ENCODE assay signal across 8 cellular contexts in genomic region chr2:133886735-133887675, GRCh38.
DNase-seq lines count a peak whose midpoint lies in the region; ATAC-seq and TF ChIP-seq lines count a peak whose summit lies in the region.

No MANE protein-coding gene starts in this region.

- H3K4me1 Mint-ChIP-seq in activated naive CD8-positive, alpha-beta T cell treated with anti-CD3 and anti-CD28 coated beads, Interleukin-2, amount 10 ng/mL, durations not matched to agents 7 days and 5 days = peaks cover 4% of the 10 kb centered on the region

- DNase-seq in DMS 273 treated with DMSO at 0.1 percent for 48 hours (lab: John Stamatoyannopoulos, UW) = peak; percentile 23
- peak; percentile 56 to 81 for DNase-seq in SHP77 (lab: John Stamatoyannopoulos, UW)
- DNase-seq in activated naive CD8-positive, alpha-beta T cell treated with anti-CD3 and anti-CD28 coated beads, Interleukin-2, amount 10 ng/mL, durations not matched to agents 7 days and 5 days = peak; percentile 36
- DNase-seq in cardiac septum (ENCODE audit: low spot score) = peak; percentile 83
- DNase-seq in psoas muscle = peak; percentile 49 to 67
- DNase-seq in cortex of kidney (lab: John Stamatoyannopoulos, UW) = no peak

- H2AFZ ChIP-seq in Loucy (ENCODE audit: low read length) = 0 out of 2 replicates have a peak overlapping the region, but pooled peaks have one; percentile 15

- H3K36me3 ChIP-seq in Loucy (ENCODE audit: insufficient read depth, low read length) = no peaks in the 10 kb centered on the region
- no peaks in the 10 kb centered on the region for H3K36me3 ChIP-seq in psoas muscle (ENCODE audit: insufficient read depth in 1 of 2, low read depth in 1 of 2)

- H3K9me2 ChIP-seq in Loucy (replicated peaks; ENCODE audit: low read depth, low read length) = no peaks in the 10 kb centered on the region

- peak; percentile 93 for ATAC-seq in GM21529 (IDR thresholded peaks at IDR 0.05; ENCODE audit: unreplicated experiment)
- ATAC-seq in activated naive CD8-positive, alpha-beta T cell treated with anti-CD3 and anti-CD28 coated beads, Interleukin-2, amount 10 ng/mL, durations not matched to agents 7 days and 5 days (ENCODE audit: low read depth) = no peak
- ATAC-seq in psoas muscle = peak; percentile 53 to 67 (median 58)

- no peak overlapping the region for H3K4me3 Mint-ChIP-seq in activated naive CD8-positive, alpha-beta T cell treated with anti-CD3 and anti-CD28 coated beads, Interleukin-2, amount 10 ng/mL, durations not matched to agents 7 days and 5 days

- no peak overlapping the region for H3K9ac ChIP-seq in Loucy (ENCODE audit: low read depth, low read length, poor library complexity, severe bottlenecking)

- no peak overlapping the region for H3K4me3 ChIP-seq in Loucy (ENCODE audit: low read length, poor library complexity, severe bottlenecking)
- no peak overlapping the region for H3K4me3 ChIP-seq in psoas muscle

- H3K27me3 Mint-ChIP-seq in activated naive CD8-positive, alpha-beta T cell treated with anti-CD3 and anti-CD28 coated beads, Interleukin-2, amount 10 ng/mL, durations not matched to agents 7 days and 5 days = peaks cover 14% of the 10 kb centered on the region

- no peaks in the 10 kb centered on the region for H3K36me3 Mint-ChIP-seq in activated naive CD8-positive, alpha-beta T cell treated with anti-CD3 and anti-CD28 coated beads, Interleukin-2, amount 10 ng/mL, durations not matched to agents 7 days and 5 days

- intact Hi-C loops in cardiac septum (cut with DNase I) = loop anchor here (2.0 to 10.0 kb wide), 4 partner anchors 105 to 525 kb away; no protein-coding TSS in a partner anchor
- intact Hi-C loops in psoas muscle (cut with DNase I) = loop anchor here in 1 of 2 donors (2.0 to 10.0 kb wide), 3 partner anchors 230 to 524 kb away; no protein-coding TSS in a partner anchor

- no peaks in the 10 kb centered on the region for H3K9me3 Mint-ChIP-seq in activated naive CD8-positive, alpha-beta T cell treated with anti-CD3 and anti-CD28 coated beads, Interleukin-2, amount 10 ng/mL, durations not matched to agents 7 days and 5 days

- no peak overlapping the region for H3K4me2 ChIP-seq in Loucy (ENCODE audit: low read depth, low read length, poor library complexity, severe bottlenecking)

- H3K27me3 ChIP-seq in Loucy (ENCODE audit: insufficient read depth, low read length, poor library complexity, severe bottlenecking) (no peaks in the 10 kb centered on the region), psoas muscle (ENCODE audit: insufficient read depth in 3 of 3, low read length in 2 of 3) (peaks cover 0 to 4% (median 0%) of the 10 kb centered on the region in 3 donors)

- H3K4me1 ChIP-seq in Loucy (ENCODE audit: insufficient read depth, low read length, poor library complexity, severe bottlenecking) (no peaks in the 10 kb centered on the region), psoas muscle (no peaks in the 10 kb centered on the region)

- H3K9me3 ChIP-seq in Loucy (ENCODE audit: insufficient read depth, low read depth, low read length) (no peaks in the 10 kb centered on the region), psoas muscle (no peaks in the 10 kb centered on the region)

- H4K20me1 ChIP-seq in Loucy (ENCODE audit: insufficient read depth, low read length, poor library complexity, severe bottlenecking) = no peaks in the 10 kb centered on the region

- TF ChIP-seq CTCF in Loucy (conservative IDR thresholded peaks at IDR 0.05; ENCODE audit: low read length) = peak; percentile 77
- peak; percentile 60 for TF ChIP-seq CTCF in psoas muscle (IDR thresholded peaks at IDR 0.05)

- POLR2A ChIA-PET in activated naive CD8-positive, alpha-beta T cell treated with anti-CD3 and anti-CD28 coated beads, Interleukin-2, amount 10 ng/mL, durations not matched to agents 7 days and 5 days (lab: Charles Lee) = no interaction called here

- no peaks in the 10 kb centered on the region for H3F3A ChIP-seq in Loucy (ENCODE audit: low read depth)

- no peak overlapping the region for H3K27ac ChIP-seq in psoas muscle

- no peaks in the 10 kb centered on the region for H3K79me2 ChIP-seq in Loucy (ENCODE audit: insufficient read depth, low read length)

- 24 to 25% (median 25%) methylated on average over 19 of the region's 19 CpGs for WGBS in psoas muscle, 3 donors

- H3K27ac Mint-ChIP-seq in activated naive CD8-positive, alpha-beta T cell treated with anti-CD3 and anti-CD28 coated beads, Interleukin-2, amount 10 ng/mL, durations not matched to agents 7 days and 5 days = no peak overlapping the region
